In the genomic region with DNA sequence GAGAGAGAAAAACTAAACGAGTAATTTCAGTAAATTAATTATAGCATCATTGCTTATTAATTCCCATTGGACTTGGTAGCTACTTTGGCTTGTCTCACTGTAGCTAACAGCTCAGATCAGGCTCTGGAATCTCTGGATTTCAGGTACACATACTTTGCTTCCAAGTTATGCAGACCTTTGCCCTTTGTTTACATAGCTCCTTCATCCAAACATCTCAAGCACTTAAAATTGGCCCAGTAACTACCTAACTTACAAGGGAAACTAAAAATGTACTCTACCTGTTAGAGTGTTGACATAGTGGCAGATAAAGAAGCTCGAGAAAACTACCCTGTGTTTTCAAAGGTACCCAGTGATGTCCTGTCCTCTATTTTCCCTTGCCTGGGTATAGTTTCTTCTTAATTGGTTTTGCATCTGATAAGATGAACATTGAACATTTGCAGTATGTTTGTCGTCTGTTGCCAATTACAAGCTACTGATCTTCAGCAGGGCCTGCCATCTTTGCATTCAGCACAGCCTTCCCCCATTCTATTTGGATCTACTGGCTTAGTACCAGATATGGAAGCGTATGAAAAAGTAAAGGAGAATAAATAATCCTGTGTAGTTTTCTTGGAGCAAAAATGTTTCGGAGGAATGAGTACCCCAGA, we compare ENCODE assay signal across 18 cellular contexts.
DNase-seq lines count a peak whose midpoint lies in the region; ATAC-seq, FAIRE-seq and TF ChIP-seq lines count a peak whose summit lies in the region.
"Had no signal": no experiment of that assay in that cellular context is flagged by ENCODE, and none has a peak within 500 bp of the region (broad histone marks: within the 10 kb centered on the region; RNA-seq: fewer than 3 reads in every experiment).

No MANE protein-coding gene starts in this region.

- POLR2A ChIA-PET in WTC11 (lab: Charles Lee): interaction anchor here (0.5 kb wide), 1 partner anchor 15 kb away, joined by 3 read pairs; no protein-coding TSS in a partner anchor

- H3K27me3 ChIP-seq in BE2C: no peaks in the 10 kb centered on the region
- no peaks in the 10 kb centered on the region for H3K27me3 ChIP-seq in lung (ENCODE audit: control insufficient read depth, insufficient read depth)
- H3K27me3 ChIP-seq in aorta (ENCODE audit: control insufficient read depth in 1 of 2, insufficient read depth in 2 of 2, low read length in 1 of 2): no peaks in the 10 kb centered on the region
- H3K27me3 ChIP-seq: BLaER1 treated with 17β-estradiol and CSF1 and Interleukin-3, amounts not matched to agents 10 nM and 100 nM had no signal

- H3K4me3 Mint-ChIP-seq in WTC11 (no peak overlapping the region), immature natural killer cell (no peak overlapping the region)
- H3K4me3 Mint-ChIP-seq: CD4-positive, CD25-positive, alpha-beta regulatory T cell had no signal

- no peak for FAIRE-seq in frontal cortex (lab: Jason Lieb, UNC)
- FAIRE-seq: GM19239, H1 had no signal

- H3K27ac Mint-ChIP-seq in WTC11: 0 out of 2 replicates have a peak overlapping the region, but pooled peaks have one; percentile 7
- H3K27ac Mint-ChIP-seq in immature natural killer cell: no peak overlapping the region
- H3K27ac Mint-ChIP-seq: CD4-positive, CD25-positive, alpha-beta regulatory T cell had no signal

- intact Hi-C loops in aorta (cut with DNase I): no loop called here

- H3K4me1 ChIP-seq in BE2C (peaks cover 11% of the 10 kb centered on the region; the same call in 1 of the 2 replicates), lung (ENCODE audit: control insufficient read depth in 2 of 2, insufficient read depth in 2 of 2, low read length in 2 of 2) (no peaks in the 10 kb centered on the region), aorta (ENCODE audit: control insufficient read depth in 1 of 2, insufficient read depth in 2 of 2, low read length in 2 of 2) (no peaks in the 10 kb centered on the region)
- H3K4me1 ChIP-seq: BLaER1 treated with 17β-estradiol and CSF1 and Interleukin-3, amounts not matched to agents 10 nM and 100 nM; HAP-1 had no signal

- H3K4me1 Mint-ChIP-seq in WTC11 (peaks cover 14% of the 10 kb centered on the region), immature natural killer cell (no peaks in the 10 kb centered on the region)
- H3K4me1 Mint-ChIP-seq: CD4-positive, CD25-positive, alpha-beta regulatory T cell had no signal

- ATAC-seq in WTC11 (no peak), lung (ENCODE audit: insufficient read depth, low FRiP score) (peak; percentile 60), aorta (ENCODE audit: low FRiP score) (no peak)

- no peaks in the 10 kb centered on the region for H3K36me3 ChIP-seq in BE2C
- H3K36me3 ChIP-seq in lung (ENCODE audit: control insufficient read depth in 2 of 2, insufficient read depth in 2 of 2, low read length in 2 of 2): no peaks in the 10 kb centered on the region
- no peaks in the 10 kb centered on the region for H3K36me3 ChIP-seq in aorta (ENCODE audit: control insufficient read depth in 1 of 2, insufficient read depth in 2 of 2, low read length in 1 of 2)
- H3K36me3 ChIP-seq: BLaER1 treated with 17β-estradiol and CSF1 and Interleukin-3, amounts not matched to agents 10 nM and 100 nM; HAP-1 had no signal

- H3K27ac ChIP-seq in lung (ENCODE audit: low read depth in 1 of 2, low read length in 1 of 2) (no peak overlapping the region), aorta (ENCODE audit: low read depth in 1 of 2, low read length in 2 of 2) (no peak overlapping the region)
- H3K27ac ChIP-seq: BLaER1 treated with 17β-estradiol and CSF1 and Interleukin-3, amounts not matched to agents 10 nM and 100 nM had no signal

- no peaks in the 10 kb centered on the region for H3K27me3 Mint-ChIP-seq in WTC11 (ENCODE audit: low read depth)
- no peaks in the 10 kb centered on the region for H3K27me3 Mint-ChIP-seq in immature natural killer cell (ENCODE audit: low read depth in 3 of 3)
- H3K27me3 Mint-ChIP-seq: CD4-positive, CD25-positive, alpha-beta regulatory T cell had no signal

- H3K4me3 ChIP-seq in BE2C (ENCODE audit: low read depth, low read length): no peak overlapping the region
- no peak overlapping the region for H3K4me3 ChIP-seq in LNCaP clone FGC (ENCODE audit: low read depth, low read length)
- no peak overlapping the region for H3K4me3 ChIP-seq in lung
- H3K4me3 ChIP-seq in aorta (ENCODE audit: low read length in 2 of 2): no peak overlapping the region
- H3K4me3 ChIP-seq: BLaER1 treated with 17β-estradiol and CSF1 and Interleukin-3, amounts not matched to agents 10 nM and 100 nM; HAP-1 had no signal

- TF ChIP-seq CTCF in BE2C (IDR thresholded peaks at IDR 0.05; ENCODE audit: low read depth, low read length) (no peak), LNCaP clone FGC (IDR thresholded peaks at IDR 0.05; ENCODE audit: control insufficient read depth, extremely low read depth, insufficient read depth) (no peak), WTC11 (IDR thresholded peaks at IDR 0.05) (no peak), lung (IDR thresholded peaks at IDR 0.05; ENCODE audit: control extremely low read depth, extremely low read depth) (no peak)

- no peaks in the 10 kb centered on the region for H3K9me3 Mint-ChIP-seq in WTC11
- H3K9me3 Mint-ChIP-seq in immature natural killer cell: peaks cover 0 to 7% (median 1%) of the 10 kb centered on the region in 6 donors

- H3K9me3 ChIP-seq in BE2C (no peaks in the 10 kb centered on the region), lung (ENCODE audit: control insufficient read depth in 2 of 2, insufficient read depth in 1 of 2, low read length in 1 of 2) (no peaks in the 10 kb centered on the region), aorta (ENCODE audit: control insufficient read depth, low read length) (no peaks in the 10 kb centered on the region)
- H3K9me3 ChIP-seq: BLaER1 treated with 17β-estradiol and CSF1 and Interleukin-3, amounts not matched to agents 10 nM and 100 nM; HAP-1 had no signal

- CTCF ChIA-PET in WTC11 (lab: Charles Lee): interaction anchor here (1.5 kb wide), 1 partner anchor 80 kb away, joined by 3 read pairs; no protein-coding TSS in a partner anchor

- DNase-seq in BE2C: peak; percentile 18
- DNase-seq in LNCaP clone FGC (ENCODE audit: low read depth): peak; percentile 34
- DNase-seq in WTC11 (ENCODE audit: low spot score): no peak
- DNase-seq in lung (ENCODE audit: low spot score): no peak
- no peak for DNase-seq in LoVo (ENCODE audit: low spot score)
- no peak for DNase-seq in immature natural killer cell
- no peak for DNase-seq in frontal cortex (ENCODE audit: low spot score in 2 of 2)
- no peak for DNase-seq in aorta
- DNase-seq: 8988T; AML-193; CD4-positive, CD25-positive, alpha-beta regulatory T cell; DMS79 treated with DMSO at 0.1 percent for 48 hours; EL; GF-D8 had no signal

- H3K36me3 Mint-ChIP-seq in WTC11: no peaks in the 10 kb centered on the region
- no peaks in the 10 kb centered on the region for H3K36me3 Mint-ChIP-seq in immature natural killer cell
- H3K36me3 Mint-ChIP-seq: CD4-positive, CD25-positive, alpha-beta regulatory T cell had no signal

- 64 to 80% methylated on average over 5 of the region's 5 CpGs for WGBS in lung, 2 donors
- WGBS in aorta, 2 donors: 59 to 65% methylated on average over 5 of the region's 5 CpGs

TF ChIP-seq in WTC11, 78 proteins besides CTCF, POLR2A, EP300 and RAD21:
- TF ChIP-seq HMGA2 (CRISPR knock-in tag; IDR thresholded peaks at IDR 0.05) (no peak), FOXK1 (CRISPR knock-in tag; IDR thresholded peaks at IDR 0.05) (no peak), KAT7 (CRISPR knock-in tag; IDR thresholded peaks at IDR 0.05; ENCODE audit: borderline replicate concordance) (no peak), ZNF671 (CRISPR knock-in tag; IDR thresholded peaks at IDR 0.05) (no peak), GABPB1 (CRISPR knock-in tag; IDR thresholded peaks at IDR 0.05) (no peak)
- TF ChIP-seq, protein P1, sequence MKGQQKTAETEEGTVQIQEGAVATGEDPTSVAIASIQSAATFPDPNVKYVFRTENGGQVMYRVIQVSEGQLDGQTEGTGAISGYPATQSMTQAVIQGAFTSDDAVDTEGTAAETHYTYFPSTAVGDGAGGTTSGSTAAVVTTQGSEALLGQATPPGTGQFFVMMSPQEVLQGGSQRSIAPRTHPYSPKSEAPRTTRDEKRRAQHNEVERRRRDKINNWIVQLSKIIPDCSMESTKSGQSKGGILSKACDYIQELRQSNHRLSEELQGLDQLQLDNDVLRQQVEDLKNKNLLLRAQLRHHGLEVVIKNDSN (CRISPR knock-in tag; IDR thresholded peaks at IDR 0.05): no peak

Comparison
In these comparisons a context has a peak if more than half of its experiments do, and no peak if none do; other contexts are left out.
1. DNase-seq: peak in BE2C (single experiment) and LNCaP clone FGC (single experiment); none in WTC11 (single experiment), lung (single experiment), LoVo (single experiment), immature natural killer cell (0 of 3), frontal cortex (0 of 2) and aorta (0 of 2).